ENCODE assay signal across 1 cellular context in the genomic region with DNA sequence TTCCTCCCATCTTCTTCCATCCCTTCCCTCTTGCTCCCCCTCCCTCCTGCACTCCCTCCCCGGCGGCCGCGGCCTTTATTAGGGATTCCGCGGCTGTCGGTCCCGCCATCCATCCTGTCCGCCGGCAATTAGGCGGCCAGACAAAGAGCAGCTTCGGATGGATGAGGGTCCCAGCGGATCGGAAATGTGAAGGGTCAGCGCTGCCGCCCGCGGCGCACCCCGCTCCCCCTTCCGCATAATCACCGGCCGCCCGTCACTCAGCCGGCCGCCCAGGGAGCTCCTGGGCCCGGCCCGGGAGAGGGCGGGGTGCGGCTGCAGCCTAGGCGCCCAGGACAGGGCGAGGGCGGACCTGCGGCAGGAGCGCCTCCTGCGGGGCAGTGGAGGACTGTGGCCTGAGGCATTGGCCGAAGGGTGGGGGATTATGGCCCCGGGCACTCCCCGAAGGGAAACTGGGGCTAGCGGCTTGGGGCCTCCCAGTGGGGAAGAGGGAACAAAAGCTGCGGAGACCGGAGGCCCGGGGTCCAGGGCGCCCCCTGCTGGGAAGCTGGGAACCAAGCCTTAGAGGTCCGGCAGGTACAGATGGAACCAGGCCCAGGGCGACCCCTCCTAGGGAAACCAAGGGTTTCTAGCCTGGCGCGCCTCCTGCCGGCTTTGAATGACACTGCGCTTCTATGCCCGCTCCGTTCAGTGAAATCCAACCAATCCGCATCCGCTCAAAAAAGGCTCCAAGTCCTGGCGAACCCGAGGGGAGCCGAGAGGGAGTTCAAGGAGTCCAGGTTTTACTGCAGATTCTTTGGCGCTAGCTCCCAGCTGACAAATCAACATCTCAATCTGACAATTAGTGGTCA.
A peak's percentile ranks its signal among the peaks of the same experiment; 100 is the strongest.
TF ChIP-seq lines count a peak whose summit lies in the region.

No MANE protein-coding gene starts in this region.

TF ChIP-seq in HepG2, 621 proteins besides CTCF, POLR2A, EP300 and RAD21 (continued from another document and continues in another):
- TF ChIP-seq, protein P1, sequence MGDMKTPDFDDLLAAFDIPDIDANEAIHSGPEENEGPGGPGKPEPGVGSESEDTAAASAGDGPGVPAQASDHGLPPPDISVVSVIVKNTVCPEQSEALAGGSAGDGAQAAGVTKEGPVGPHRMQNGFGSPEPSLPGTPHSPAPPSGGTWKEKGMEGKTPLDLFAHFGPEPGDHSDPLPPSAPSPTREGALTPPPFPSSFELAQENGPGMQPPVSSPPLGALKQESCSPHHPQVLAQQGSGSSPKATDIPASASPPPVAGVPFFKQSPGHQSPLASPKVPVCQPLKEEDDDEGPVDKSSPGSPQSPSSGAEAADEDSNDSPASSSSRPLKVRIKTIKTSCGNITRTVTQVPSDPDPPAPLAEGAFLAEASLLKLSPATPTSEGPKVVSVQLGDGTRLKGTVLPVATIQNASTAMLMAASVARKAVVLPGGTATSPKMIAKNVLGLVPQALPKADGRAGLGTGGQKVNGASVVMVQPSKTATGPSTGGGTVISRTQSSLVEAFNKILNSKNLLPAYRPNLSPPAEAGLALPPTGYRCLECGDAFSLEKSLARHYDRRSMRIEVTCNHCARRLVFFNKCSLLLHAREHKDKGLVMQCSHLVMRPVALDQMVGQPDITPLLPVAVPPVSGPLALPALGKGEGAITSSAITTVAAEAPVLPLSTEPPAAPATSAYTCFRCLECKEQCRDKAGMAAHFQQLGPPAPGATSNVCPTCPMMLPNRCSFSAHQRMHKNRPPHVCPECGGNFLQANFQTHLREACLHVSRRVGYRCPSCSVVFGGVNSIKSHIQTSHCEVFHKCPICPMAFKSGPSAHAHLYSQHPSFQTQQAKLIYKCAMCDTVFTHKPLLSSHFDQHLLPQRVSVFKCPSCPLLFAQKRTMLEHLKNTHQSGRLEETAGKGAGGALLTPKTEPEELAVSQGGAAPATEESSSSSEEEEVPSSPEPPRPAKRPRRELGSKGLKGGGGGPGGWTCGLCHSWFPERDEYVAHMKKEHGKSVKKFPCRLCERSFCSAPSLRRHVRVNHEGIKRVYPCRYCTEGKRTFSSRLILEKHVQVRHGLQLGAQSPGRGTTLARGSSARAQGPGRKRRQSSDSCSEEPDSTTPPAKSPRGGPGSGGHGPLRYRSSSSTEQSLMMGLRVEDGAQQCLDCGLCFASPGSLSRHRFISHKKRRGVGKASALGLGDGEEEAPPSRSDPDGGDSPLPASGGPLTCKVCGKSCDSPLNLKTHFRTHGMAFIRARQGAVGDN (CRISPR knock-in tag; IDR thresholded peaks at IDR 0.05) = peak; percentile 76
- TF ChIP-seq SP2 (CRISPR knock-in tag; IDR thresholded peaks at IDR 0.05) (no peak), SMAD1 (CRISPR knock-in tag; IDR thresholded peaks at IDR 0.05; ENCODE audit: borderline replicate concordance, low read depth) (no peak), ZNF768 (CRISPR knock-in tag; IDR thresholded peaks at IDR 0.05) (no peak), MIER3 (CRISPR knock-in tag; IDR thresholded peaks at IDR 0.05; ENCODE audit: borderline replicate concordance) (no peak), ZNF879 (CRISPR knock-in tag; IDR thresholded peaks at IDR 0.05) (no peak), ZNF598 (CRISPR knock-in tag; IDR thresholded peaks at IDR 0.05; ENCODE audit: borderline replicate concordance) (0 out of 2 replicates have a peak, but pooled peaks have one; percentile 41), ZNF230 (CRISPR knock-in tag; IDR thresholded peaks at IDR 0.05) (no peak), SIN3B (IDR thresholded peaks at IDR 0.05; ENCODE audit: low read length) (no peak), ZNF772 (CRISPR knock-in tag; IDR thresholded peaks at IDR 0.05) (no peak), ZNF441 (CRISPR knock-in tag; IDR thresholded peaks at IDR 0.05; ENCODE audit: borderline replicate concordance) (no peak), SMYD3 (CRISPR knock-in tag; IDR thresholded peaks at IDR 0.05) (no peak), CENPX (CRISPR knock-in tag; IDR thresholded peaks at IDR 0.05) (no peak), RFXANK (CRISPR knock-in tag; IDR thresholded peaks at IDR 0.05) (no peak), NFATC3 (CRISPR knock-in tag; IDR thresholded peaks at IDR 0.05) (no peak), ZFP37 (CRISPR knock-in tag; IDR thresholded peaks at IDR 0.05; ENCODE audit: borderline replicate concordance) (no peak), ZBTB7B (CRISPR knock-in tag; IDR thresholded peaks at IDR 0.05) (peak; percentile 90), KDM3A (CRISPR knock-in tag; IDR thresholded peaks at IDR 0.05; ENCODE audit: low read depth) (no peak), ZNF326 (CRISPR knock-in tag; IDR thresholded peaks at IDR 0.05; ENCODE audit: borderline replicate concordance) (no peak), HOXD1 (CRISPR knock-in tag; IDR thresholded peaks at IDR 0.05) (no peak)
- TF ChIP-seq, protein P2, sequence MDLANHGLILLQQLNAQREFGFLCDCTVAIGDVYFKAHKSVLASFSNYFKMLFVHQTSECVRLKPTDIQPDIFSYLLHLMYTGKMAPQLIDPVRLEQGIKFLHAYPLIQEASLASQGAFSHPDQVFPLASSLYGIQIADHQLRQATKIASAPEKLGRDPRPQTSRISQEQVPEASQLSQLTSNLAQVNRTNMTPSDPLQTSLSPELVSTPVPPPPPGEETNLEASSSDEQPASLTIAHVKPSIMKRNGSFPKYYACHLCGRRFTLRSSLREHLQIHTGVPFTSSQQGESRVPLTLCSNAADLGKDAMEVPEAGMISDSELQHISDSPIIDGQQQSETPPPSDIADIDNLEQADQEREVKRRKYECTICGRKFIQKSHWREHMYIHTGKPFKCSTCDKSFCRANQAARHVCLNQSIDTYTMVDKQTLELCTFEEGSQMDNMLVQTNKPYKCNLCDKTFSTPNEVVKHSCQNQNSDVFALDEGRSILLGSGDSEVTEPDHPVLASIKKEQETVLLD (CRISPR knock-in tag; IDR thresholded peaks at IDR 0.05; ENCODE audit: low read depth) = no peak
- TF ChIP-seq, protein P3, sequence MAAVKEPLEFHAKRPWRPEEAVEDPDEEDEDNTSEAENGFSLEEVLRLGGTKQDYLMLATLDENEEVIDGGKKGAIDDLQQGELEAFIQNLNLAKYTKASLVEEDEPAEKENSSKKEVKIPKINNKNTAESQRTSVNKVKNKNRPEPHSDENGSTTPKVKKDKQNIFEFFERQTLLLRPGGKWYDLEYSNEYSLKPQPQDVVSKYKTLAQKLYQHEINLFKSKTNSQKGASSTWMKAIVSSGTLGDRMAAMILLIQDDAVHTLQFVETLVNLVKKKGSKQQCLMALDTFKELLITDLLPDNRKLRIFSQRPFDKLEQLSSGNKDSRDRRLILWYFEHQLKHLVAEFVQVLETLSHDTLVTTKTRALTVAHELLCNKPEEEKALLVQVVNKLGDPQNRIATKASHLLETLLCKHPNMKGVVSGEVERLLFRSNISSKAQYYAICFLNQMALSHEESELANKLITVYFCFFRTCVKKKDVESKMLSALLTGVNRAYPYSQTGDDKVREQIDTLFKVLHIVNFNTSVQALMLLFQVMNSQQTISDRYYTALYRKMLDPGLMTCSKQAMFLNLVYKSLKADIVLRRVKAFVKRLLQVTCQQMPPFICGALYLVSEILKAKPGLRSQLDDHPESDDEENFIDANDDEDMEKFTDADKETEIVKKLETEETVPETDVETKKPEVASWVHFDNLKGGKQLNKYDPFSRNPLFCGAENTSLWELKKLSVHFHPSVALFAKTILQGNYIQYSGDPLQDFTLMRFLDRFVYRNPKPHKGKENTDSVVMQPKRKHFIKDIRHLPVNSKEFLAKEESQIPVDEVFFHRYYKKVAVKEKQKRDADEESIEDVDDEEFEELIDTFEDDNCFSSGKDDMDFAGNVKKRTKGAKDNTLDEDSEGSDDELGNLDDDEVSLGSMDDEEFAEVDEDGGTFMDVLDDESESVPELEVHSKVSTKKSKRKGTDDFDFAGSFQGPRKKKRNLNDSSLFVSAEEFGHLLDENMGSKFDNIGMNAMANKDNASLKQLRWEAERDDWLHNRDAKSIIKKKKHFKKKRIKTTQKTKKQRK (IDR thresholded peaks at IDR 0.05; ENCODE audit: low read length) = no peak
- TF ChIP-seq, protein P4, sequence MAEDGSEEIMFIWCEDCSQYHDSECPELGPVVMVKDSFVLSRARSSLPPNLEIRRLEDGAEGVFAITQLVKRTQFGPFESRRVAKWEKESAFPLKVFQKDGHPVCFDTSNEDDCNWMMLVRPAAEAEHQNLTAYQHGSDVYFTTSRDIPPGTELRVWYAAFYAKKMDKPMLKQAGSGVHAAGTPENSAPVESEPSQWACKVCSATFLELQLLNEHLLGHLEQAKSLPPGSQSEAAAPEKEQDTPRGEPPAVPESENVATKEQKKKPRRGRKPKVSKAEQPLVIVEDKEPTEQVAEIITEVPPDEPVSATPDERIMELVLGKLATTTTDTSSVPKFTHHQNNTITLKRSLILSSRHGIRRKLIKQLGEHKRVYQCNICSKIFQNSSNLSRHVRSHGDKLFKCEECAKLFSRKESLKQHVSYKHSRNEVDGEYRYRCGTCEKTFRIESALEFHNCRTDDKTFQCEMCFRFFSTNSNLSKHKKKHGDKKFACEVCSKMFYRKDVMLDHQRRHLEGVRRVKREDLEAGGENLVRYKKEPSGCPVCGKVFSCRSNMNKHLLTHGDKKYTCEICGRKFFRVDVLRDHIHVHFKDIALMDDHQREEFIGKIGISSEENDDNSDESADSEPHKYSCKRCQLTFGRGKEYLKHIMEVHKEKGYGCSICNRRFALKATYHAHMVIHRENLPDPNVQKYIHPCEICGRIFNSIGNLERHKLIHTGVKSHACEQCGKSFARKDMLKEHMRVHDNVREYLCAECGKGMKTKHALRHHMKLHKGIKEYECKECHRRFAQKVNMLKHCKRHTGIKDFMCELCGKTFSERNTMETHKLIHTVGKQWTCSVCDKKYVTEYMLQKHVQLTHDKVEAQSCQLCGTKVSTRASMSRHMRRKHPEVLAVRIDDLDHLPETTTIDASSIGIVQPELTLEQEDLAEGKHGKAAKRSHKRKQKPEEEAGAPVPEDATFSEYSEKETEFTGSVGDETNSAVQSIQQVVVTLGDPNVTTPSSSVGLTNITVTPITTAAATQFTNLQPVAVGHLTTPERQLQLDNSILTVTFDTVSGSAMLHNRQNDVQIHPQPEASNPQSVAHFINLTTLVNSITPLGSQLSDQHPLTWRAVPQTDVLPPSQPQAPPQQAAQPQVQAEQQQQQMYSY (CRISPR knock-in tag; IDR thresholded peaks at IDR 0.05) = peak; percentile 75; the same call in 1 of the 2 replicates
- TF ChIP-seq, protein P5, sequence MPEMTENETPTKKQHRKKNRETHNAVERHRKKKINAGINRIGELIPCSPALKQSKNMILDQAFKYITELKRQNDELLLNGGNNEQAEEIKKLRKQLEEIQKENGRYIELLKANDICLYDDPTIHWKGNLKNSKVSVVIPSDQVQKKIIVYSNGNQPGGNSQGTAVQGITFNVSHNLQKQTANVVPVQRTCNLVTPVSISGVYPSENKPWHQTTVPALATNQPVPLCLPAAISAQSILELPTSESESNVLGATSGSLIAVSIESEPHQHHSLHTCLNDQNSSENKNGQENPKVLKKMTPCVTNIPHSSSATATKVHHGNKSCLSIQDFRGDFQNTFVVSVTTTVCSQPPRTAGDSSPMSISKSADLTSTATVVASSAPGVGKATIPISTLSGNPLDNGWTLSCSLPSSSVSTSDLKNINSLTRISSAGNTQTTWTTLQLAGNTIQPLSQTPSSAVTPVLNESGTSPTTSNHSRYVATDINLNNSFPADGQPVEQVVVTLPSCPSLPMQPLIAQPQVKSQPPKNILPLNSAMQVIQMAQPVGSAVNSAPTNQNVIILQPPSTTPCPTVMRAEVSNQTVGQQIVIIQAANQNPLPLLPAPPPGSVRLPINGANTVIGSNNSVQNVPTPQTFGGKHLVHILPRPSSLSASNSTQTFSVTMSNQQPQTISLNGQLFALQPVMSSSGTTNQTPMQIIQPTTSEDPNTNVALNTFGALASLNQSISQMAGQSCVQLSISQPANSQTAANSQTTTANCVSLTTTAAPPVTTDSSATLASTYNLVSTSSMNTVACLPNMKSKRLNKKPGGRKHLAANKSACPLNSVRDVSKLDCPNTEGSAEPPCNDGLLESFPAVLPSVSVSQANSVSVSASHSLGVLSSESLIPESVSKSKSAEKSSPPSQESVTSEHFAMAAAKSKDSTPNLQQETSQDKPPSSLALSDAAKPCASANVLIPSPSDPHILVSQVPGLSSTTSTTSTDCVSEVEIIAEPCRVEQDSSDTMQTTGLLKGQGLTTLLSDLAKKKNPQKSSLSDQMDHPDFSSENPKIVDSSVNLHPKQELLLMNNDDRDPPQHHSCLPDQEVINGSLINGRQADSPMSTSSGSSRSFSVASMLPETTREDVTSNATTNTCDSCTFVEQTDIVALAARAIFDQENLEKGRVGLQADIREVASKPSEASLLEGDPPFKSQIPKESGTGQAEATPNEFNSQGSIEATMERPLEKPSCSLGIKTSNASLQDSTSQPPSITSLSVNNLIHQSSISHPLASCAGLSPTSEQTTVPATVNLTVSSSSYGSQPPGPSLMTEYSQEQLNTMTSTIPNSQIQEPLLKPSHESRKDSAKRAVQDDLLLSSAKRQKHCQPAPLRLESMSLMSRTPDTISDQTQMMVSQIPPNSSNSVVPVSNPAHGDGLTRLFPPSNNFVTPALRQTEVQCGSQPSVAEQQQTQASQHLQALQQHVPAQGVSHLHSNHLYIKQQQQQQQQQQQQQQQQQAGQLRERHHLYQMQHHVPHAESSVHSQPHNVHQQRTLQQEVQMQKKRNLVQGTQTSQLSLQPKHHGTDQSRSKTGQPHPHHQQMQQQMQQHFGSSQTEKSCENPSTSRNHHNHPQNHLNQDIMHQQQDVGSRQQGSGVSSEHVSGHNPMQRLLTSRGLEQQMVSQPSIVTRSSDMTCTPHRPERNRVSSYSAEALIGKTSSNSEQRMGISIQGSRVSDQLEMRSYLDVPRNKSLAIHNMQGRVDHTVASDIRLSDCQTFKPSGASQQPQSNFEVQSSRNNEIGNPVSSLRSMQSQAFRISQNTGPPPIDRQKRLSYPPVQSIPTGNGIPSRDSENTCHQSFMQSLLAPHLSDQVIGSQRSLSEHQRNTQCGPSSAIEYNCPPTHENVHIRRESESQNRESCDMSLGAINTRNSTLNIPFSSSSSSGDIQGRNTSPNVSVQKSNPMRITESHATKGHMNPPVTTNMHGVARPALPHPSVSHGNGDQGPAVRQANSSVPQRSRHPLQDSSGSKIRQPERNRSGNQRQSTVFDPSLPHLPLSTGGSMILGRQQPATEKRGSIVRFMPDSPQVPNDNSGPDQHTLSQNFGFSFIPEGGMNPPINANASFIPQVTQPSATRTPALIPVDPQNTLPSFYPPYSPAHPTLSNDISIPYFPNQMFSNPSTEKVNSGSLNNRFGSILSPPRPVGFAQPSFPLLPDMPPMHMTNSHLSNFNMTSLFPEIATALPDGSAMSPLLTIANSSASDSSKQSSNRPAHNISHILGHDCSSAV (CRISPR knock-in tag; IDR thresholded peaks at IDR 0.05; ENCODE audit: borderline replicate concordance) = no peak
- TF ChIP-seq, protein P6, sequence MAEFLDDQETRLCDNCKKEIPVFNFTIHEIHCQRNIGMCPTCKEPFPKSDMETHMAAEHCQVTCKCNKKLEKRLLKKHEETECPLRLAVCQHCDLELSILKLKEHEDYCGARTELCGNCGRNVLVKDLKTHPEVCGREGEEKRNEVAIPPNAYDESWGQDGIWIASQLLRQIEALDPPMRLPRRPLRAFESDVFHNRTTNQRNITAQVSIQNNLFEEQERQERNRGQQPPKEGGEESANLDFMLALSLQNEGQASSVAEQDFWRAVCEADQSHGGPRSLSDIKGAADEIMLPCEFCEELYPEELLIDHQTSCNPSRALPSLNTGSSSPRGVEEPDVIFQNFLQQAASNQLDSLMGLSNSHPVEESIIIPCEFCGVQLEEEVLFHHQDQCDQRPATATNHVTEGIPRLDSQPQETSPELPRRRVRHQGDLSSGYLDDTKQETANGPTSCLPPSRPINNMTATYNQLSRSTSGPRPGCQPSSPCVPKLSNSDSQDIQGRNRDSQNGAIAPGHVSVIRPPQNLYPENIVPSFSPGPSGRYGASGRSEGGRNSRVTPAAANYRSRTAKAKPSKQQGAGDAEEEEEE (CRISPR knock-in tag; IDR thresholded peaks at IDR 0.05; ENCODE audit: borderline replicate concordance) = no peak
